ENCODE assay signal across 8 cellular contexts in genomic region chr2:231785413-231785812, GRCh38. TPM values are rescaled to one million over a fixed set of nuclear protein-coding genes. Genes with fewer than 3 reads are reported as not detected.
DNase-seq lines count a peak whose midpoint lies in the region; ATAC-seq and TF ChIP-seq lines count a peak whose summit lies in the region.

No MANE protein-coding gene starts in this region.

- H3K27me3 Mint-ChIP-seq in activated naive CD8-positive, alpha-beta T cell treated with anti-CD3 and anti-CD28 coated beads, Interleukin-2, amount 50 U/mL, for 24 hours = no peaks in the 10 kb centered on the region
- no peaks in the 10 kb centered on the region for H3K27me3 Mint-ChIP-seq in naive B cell

- peaks cover 49% of the 10 kb centered on the region for H3K4me1 ChIP-seq in BLaER1

- peak overlapping the region; percentile 90 for H3K27ac Mint-ChIP-seq in activated naive CD8-positive, alpha-beta T cell treated with anti-CD3 and anti-CD28 coated beads, Interleukin-2, amount 50 U/mL, for 24 hours
- peak overlapping the region in 2 of 6 donors; percentile 92 to 95 for H3K27ac Mint-ChIP-seq in naive B cell

- peaks cover 59% of the 10 kb centered on the region for H3K4me1 Mint-ChIP-seq in activated naive CD8-positive, alpha-beta T cell treated with anti-CD3 and anti-CD28 coated beads, Interleukin-2, amount 50 U/mL, for 24 hours
- peaks cover 57 to 67% (median 66%) of the 10 kb centered on the region in 3 donors for H3K4me1 Mint-ChIP-seq in naive B cell

- H3K9me3 ChIP-seq in BLaER1 = no peaks in the 10 kb centered on the region

- H3K9me3 Mint-ChIP-seq in activated naive CD8-positive, alpha-beta T cell treated with anti-CD3 and anti-CD28 coated beads, Interleukin-2, amount 50 U/mL, for 24 hours = no peaks in the 10 kb centered on the region
- no peaks in the 10 kb centered on the region for H3K9me3 Mint-ChIP-seq in naive B cell

- H3K27ac ChIP-seq in BLaER1 = no peak overlapping the region
- H3K27ac ChIP-seq in HL-60 (replicated peaks) = peak overlapping the region; percentile 73

- H3K27me3 ChIP-seq in BLaER1 = no peaks in the 10 kb centered on the region
- no peaks in the 10 kb centered on the region for H3K27me3 ChIP-seq in HL-60 (ENCODE audit: insufficient read depth, poor library complexity, severe bottlenecking)

- H3K4me2 ChIP-seq in BLaER1 = peak overlapping the region; percentile 91

- no peak for DNase-seq in HL-60 (ENCODE audit: low read depth in 1 of 2, low spot score in 1 of 2)
- DNase-seq in activated naive CD8-positive, alpha-beta T cell treated with anti-CD3 and anti-CD28 coated beads, Interleukin-2, amount 50 U/mL, for 24 hours = no peak
- DNase-seq in naive B cell = no peak
- DNase-seq in NCI-H748 (lab: John Stamatoyannopoulos, UW; ENCODE audit: unreplicated experiment) = no peak
- DNase-seq in SK-N-DZ (ENCODE audit: low spot score) = no peak
- no peak for DNase-seq in stimulated activated naive CD4-positive, alpha-beta T cell (lab: John Stamatoyannopoulos, UW)
- no peak for DNase-seq in COR-L47 (lab: John Stamatoyannopoulos, UW)

- no peak for ATAC-seq in activated naive CD8-positive, alpha-beta T cell treated with anti-CD3 and anti-CD28 coated beads, Interleukin-2, amount 50 U/mL, for 24 hours
- ATAC-seq in naive B cell (ENCODE audit: low read depth in 2 of 2) = no peak

- H3K4me3 ChIP-seq in BLaER1 = no peak overlapping the region
- no peak overlapping the region for H3K4me3 ChIP-seq in HL-60 (replicated peaks; ENCODE audit: insufficient read depth, low read length)

- H3K36me3 Mint-ChIP-seq in activated naive CD8-positive, alpha-beta T cell treated with anti-CD3 and anti-CD28 coated beads, Interleukin-2, amount 50 U/mL, for 24 hours (ENCODE audit: low read depth) = peaks cover 8% of the 10 kb centered on the region
- H3K36me3 Mint-ChIP-seq in naive B cell = no peaks in the 10 kb centered on the region

- H3K9ac ChIP-seq in BLaER1 = no peak overlapping the region

- H3K4me3 Mint-ChIP-seq in activated naive CD8-positive, alpha-beta T cell treated with anti-CD3 and anti-CD28 coated beads, Interleukin-2, amount 50 U/mL, for 24 hours = peak overlapping the region; percentile 87
- H3K4me3 Mint-ChIP-seq in naive B cell = peak overlapping the region in 7 of 8 donors; percentile 86 to 99 (median 95)

- H4K20me1 ChIP-seq in BLaER1 = peaks cover 44% of the 10 kb centered on the region

- peaks cover 22% of the 10 kb centered on the region for H3K36me3 ChIP-seq in BLaER1

- TF ChIP-seq CTCF in HL-60 (IDR thresholded peaks at IDR 0.05; ENCODE audit: insufficient read depth, low read length) = no peak

RNA-seq across cellular contexts. Expression of gene COPS7B, which starts 0.8 kb away (rescaled TPM):
- 10 to 100 TPM; 26.0 to 36.1 (median 32.7) TPM for polyA plus RNA-seq in naive B cell (ENCODE audit: low read depth in 6 of 6)
- 49.0 and 51.4 TPM in 2 replicates for polyA plus RNA-seq in SK-N-DZ (2014; cell fraction: cytosol; rRNA removed)
- polyA plus RNA-seq in SK-N-DZ (2014; cell fraction: nucleus; rRNA removed) = 48.1 TPM in 2 replicates

RNA-seq across cellular contexts. Expression of gene PDE6D, which starts 4.3 kb away (rescaled TPM):
- polyA plus RNA-seq in naive B cell (ENCODE audit: low read depth in 6 of 6) = 100 to 1,000 TPM in 1 of 6 donors, 10 to 100 TPM in 5; 63.0 to 129 (median 70.4) TPM
- polyA plus RNA-seq in SK-N-DZ (2014; cell fraction: cytosol; rRNA removed) = 70.0 and 77.9 TPM in 2 replicates
- polyA plus RNA-seq in SK-N-DZ (2014; cell fraction: nucleus; rRNA removed) = 48.1 and 49.7 TPM in 2 replicates
